In genomic region chr11:83063073-83063754, GRCh38 we compare ENCODE assay signal across 8 cellular contexts. TPM values are rescaled to one million over a fixed set of nuclear protein-coding genes. Genes with fewer than 3 reads are reported as not detected.
A peak's percentile ranks its signal among the peaks of the same experiment; 100 is the strongest.
DNase-seq lines count a peak whose midpoint lies in the region; ATAC-seq, FAIRE-seq and TF ChIP-seq lines count a peak whose summit lies in the region.

No MANE protein-coding gene starts in this region.

- no peak for TF ChIP-seq CTCF in GM06990 (IDR thresholded peaks at IDR 0.05; ENCODE audit: insufficient read depth, low read length, poor library complexity, severe bottlenecking)
- no peak for TF ChIP-seq CTCF in GM20000 (IDR thresholded peaks at IDR 0.05; ENCODE audit: extremely low read depth, missing control alignments)
- no peak for TF ChIP-seq CTCF in ascending aorta (IDR thresholded peaks at IDR 0.05)
- no peak for TF ChIP-seq CTCF in D721Med (IDR thresholded peaks at IDR 0.05; ENCODE audit: insufficient read depth, missing control alignments)

- intact Hi-C loops in ascending aorta (cut with DNase I) = no loop called here

- H2AFZ ChIP-seq in mesenchymal stem cell (ENCODE audit: low read depth, low read length) = no peak overlapping the region

- no peak overlapping the region for H3K18ac ChIP-seq in mesenchymal stem cell (ENCODE audit: low read depth in 1 of 2, low read length in 2 of 2)

- no peak overlapping the region for H3K4ac ChIP-seq in mesenchymal stem cell (ENCODE audit: low read depth in 1 of 2, low read length in 2 of 2)

- WGBS in mesenchymal stem cell = 81% methylated on average over 7 of the region's 7 CpGs

- no peaks in the 10 kb centered on the region for H3K9me3 ChIP-seq in ascending aorta
- H3K9me3 ChIP-seq in mesenchymal stem cell (ENCODE audit: control insufficient read depth, low read length) = no peaks in the 10 kb centered on the region

- peak; percentile 56 for ATAC-seq in HG03469 (IDR thresholded peaks at IDR 0.05; ENCODE audit: unreplicated experiment)

- H3K4me1 ChIP-seq in ascending aorta (peaks cover 0 to 8% of the 10 kb centered on the region in 2 donors), mesenchymal stem cell (ENCODE audit: control insufficient read depth, insufficient read depth, low read depth, low read length) (peaks cover 2% of the 10 kb centered on the region)

- H4K91ac ChIP-seq in mesenchymal stem cell (ENCODE audit: low read length) = no peak overlapping the region

- no peak overlapping the region for H2BK15ac ChIP-seq in mesenchymal stem cell (ENCODE audit: low read depth, poor library complexity, severe bottlenecking)

- H3K4me3 ChIP-seq in GM06990 (replicated peaks; ENCODE audit: low read depth, low read length) (peak overlapping the region; percentile 53), ascending aorta (peak overlapping the region; percentile 31 to 38), mesenchymal stem cell (ENCODE audit: insufficient read depth in 1 of 2, low read depth in 1 of 2, low read length in 2 of 2) (peak overlapping the region in 1 of 2 experiments; percentile 54)

- H4K8ac ChIP-seq in mesenchymal stem cell (ENCODE audit: low read length) = no peak overlapping the region

- no peak overlapping the region for H2BK5ac ChIP-seq in mesenchymal stem cell (ENCODE audit: low read depth, low read length, poor library complexity, severe bottlenecking)

- H3K36me3 ChIP-seq in GM06990 (ENCODE audit: control insufficient read depth, insufficient read depth, low read length) (no peaks in the 10 kb centered on the region), ascending aorta (no peaks in the 10 kb centered on the region), mesenchymal stem cell (ENCODE audit: control insufficient read depth in 1 of 2, insufficient read depth in 2 of 2, low read depth in 1 of 2, low read length in 2 of 2) (no peaks in the 10 kb centered on the region)

- H3K27ac ChIP-seq in ascending aorta (peak overlapping the region; percentile 13 to 23), mesenchymal stem cell (ENCODE audit: low read length, poor library complexity, severe bottlenecking) (peak overlapping the region; percentile 81)

- peak overlapping the region; percentile 44 for H3K9ac ChIP-seq in mesenchymal stem cell (ENCODE audit: low read length)

- H3K79me1 ChIP-seq in mesenchymal stem cell (replicated peaks; ENCODE audit: low read length, poor library complexity, severe bottlenecking) = peaks cover 20% of the 10 kb centered on the region

- DNase-seq in GM06990 (ENCODE audit: extremely low read depth, insufficient read length) = peak; percentile 82
- peak; percentile 62 for DNase-seq in GM20000 (ENCODE audit: low spot score)
- DNase-seq in ascending aorta (ENCODE audit: low spot score in 2 of 2) = no peak
- DNase-seq in mesenchymal stem cell = peak; percentile 14
- no peak for DNase-seq in mesenteric fat pad (ENCODE audit: low spot score)
- DNase-seq in D721Med (ENCODE audit: insufficient read length, low spot score) = no peak
- DNase-seq in NCI-H187 treated with DMSO at 0.1 percent for 48 hours (lab: John Stamatoyannopoulos, UW) = no peak

- H2BK120ac ChIP-seq in mesenchymal stem cell (ENCODE audit: low read depth, low read length) = no peak overlapping the region

- H3K23ac ChIP-seq in mesenchymal stem cell (ENCODE audit: low read length in 2 of 2) = no peak overlapping the region

- H3K4me2 ChIP-seq in mesenchymal stem cell (ENCODE audit: low read length, poor library complexity, severe bottlenecking) = peak overlapping the region; percentile 59

- no peak overlapping the region for H2AK5ac ChIP-seq in mesenchymal stem cell (ENCODE audit: low read length, severe bottlenecking)

- H2BK12ac ChIP-seq in mesenchymal stem cell (ENCODE audit: low read length in 2 of 2) = no peak overlapping the region

- no peak for FAIRE-seq in D721Med (lab: Jason Lieb, UNC)

- H3K14ac ChIP-seq in mesenchymal stem cell (ENCODE audit: low read length in 2 of 2) = no peak overlapping the region

- H3K27me3 ChIP-seq in GM06990 (replicated peaks; ENCODE audit: control insufficient read depth, insufficient read depth, low read length) = no peaks in the 10 kb centered on the region
- no peaks in the 10 kb centered on the region for H3K27me3 ChIP-seq in ascending aorta
- H3K27me3 ChIP-seq in mesenchymal stem cell (ENCODE audit: control insufficient read depth in 1 of 2, insufficient read depth in 1 of 2, low read length in 2 of 2) = no peaks in the 10 kb centered on the region

RNA-seq across cellular contexts. Expression of gene RAB30, which starts 8.5 kb away (rescaled TPM):
- total RNA-seq in ascending aorta (7.7 TPM), mesenteric fat pad (33.9 TPM)
- polyA plus RNA-seq in mesenchymal stem cell (2013, experiment 1 of 2) = 5.8 TPM
- 5.6 TPM for polyA plus RNA-seq in mesenchymal stem cell (2013, experiment 2 of 2)

Comparison
In these comparisons a context has a peak if more than half of its experiments do, and no peak if none do; other contexts are left out.
1. DNase-seq: peak in GM06990 (single experiment), GM20000 (single experiment) and mesenchymal stem cell (single experiment); none in ascending aorta (0 of 2), mesenteric fat pad (single experiment), D721Med (single experiment) and NCI-H187 treated with DMSO at 0.1 percent for 48 hours (single experiment).